10 cellular contexts compared by ENCODE assay signal in the genomic region with DNA sequence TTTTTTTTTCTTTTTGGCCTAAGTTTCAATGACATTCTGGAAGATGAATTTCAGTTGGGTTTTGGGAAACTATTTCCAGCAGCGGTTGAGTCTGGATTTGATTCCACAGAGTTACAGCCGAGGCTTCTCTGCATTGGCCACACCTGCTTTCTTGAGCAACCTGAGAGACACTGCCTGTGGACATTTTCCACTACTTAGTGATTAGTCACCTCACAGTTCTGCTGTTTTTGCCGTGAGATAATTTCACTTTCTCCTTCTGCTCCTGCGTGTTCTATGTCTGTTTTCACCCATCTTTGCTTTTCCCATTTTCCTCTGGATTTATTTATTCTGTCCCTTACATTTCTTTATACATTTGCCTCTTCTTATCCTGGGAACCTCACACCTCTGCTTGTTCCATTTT.
DNase-seq lines count a peak whose midpoint lies in the region; ATAC-seq, FAIRE-seq and TF ChIP-seq lines count a peak whose summit lies in the region.
"Had no signal": no experiment of that assay in that cellular context is flagged by ENCODE, and none has a peak within 500 bp of the region (broad histone marks: within the 10 kb centered on the region; RNA-seq: fewer than 3 reads in every experiment).

No MANE protein-coding gene starts in this region.

- H3K4me3 ChIP-seq in GM12878: no peak overlapping the region
- peak overlapping the region; percentile 69 for H3K4me3 ChIP-seq in thoracic aorta

- TF ChIP-seq POLR2A in GM12878 (IDR thresholded peaks at IDR 0.05; ENCODE audit: low read depth, low read length): no peak

- H3K27ac ChIP-seq in GM12878 (ENCODE audit: control insufficient read depth, insufficient read depth) (no peak overlapping the region), thoracic aorta (peak overlapping the region; percentile 29 to 75)

- H4K20me1 ChIP-seq in GM12878 (ENCODE audit: control insufficient read depth, insufficient read depth): no peaks in the 10 kb centered on the region

- no TSS peak for BruUV-seq in GM12878 (replicated peaks; lab: Mats Ljungman, UMichigan)

- H3K9ac ChIP-seq in GM12878 (ENCODE audit: control insufficient read depth, insufficient read depth, low read length): no peak overlapping the region

- TF ChIP-seq CTCF in GM12878 (IDR thresholded peaks at IDR 0.05 in 2 of 3, conservative IDR thresholded peaks at IDR 0.05 in 1 of 3; ENCODE audit: control insufficient read depth in 2 of 3, extremely low read depth in 1 of 3, insufficient read depth in 1 of 3, low read depth in 3 of 3, low read length in 3 of 3) (no peak), thoracic aorta (IDR thresholded peaks at IDR 0.05) (no peak)

- peak; percentile 40; the same call in 2 of the 3 replicates for ATAC-seq in GM12878
- ATAC-seq in thoracic aorta (ENCODE audit: insufficient number of reproducible peaks, low FRiP score, low read depth): no peak
- no peak for ATAC-seq in HG03565 (IDR thresholded peaks at IDR 0.05; ENCODE audit: unreplicated experiment)
- ATAC-seq in GM18520 (IDR thresholded peaks at IDR 0.05; ENCODE audit: unreplicated experiment): no peak
- ATAC-seq in HG02884 (IDR thresholded peaks at IDR 0.05; ENCODE audit: unreplicated experiment): no peak
- ATAC-seq: HCT116 had no signal

- TF ChIP-seq RAD21 in GM12878 (IDR thresholded peaks at IDR 0.05; ENCODE audit: insufficient read depth, low read depth, low read length): no peak

- TF ChIP-seq EP300 in GM12878 (IDR thresholded peaks at IDR 0.05; ENCODE audit: borderline replicate concordance in 1 of 2, control insufficient read depth in 1 of 2, low read depth in 2 of 2, low read length in 2 of 2): no peak

- H3K36me3 ChIP-seq in GM12878 (ENCODE audit: control insufficient read depth in 2 of 2, insufficient read depth in 2 of 2, low read length in 1 of 2) (no peaks in the 10 kb centered on the region), thoracic aorta (no peaks in the 10 kb centered on the region)

- POLR2A ChIA-PET in GM12878 (lab: Charles Lee): no interaction called here

- CTCF ChIA-PET in GM12878 (lab: Yijun Ruan, JAX): no interaction called here

- H3K27me3 ChIP-seq in GM12878 (replicated peaks in 1 of 2; ENCODE audit: control insufficient read depth in 2 of 2, insufficient read depth in 2 of 2, low read length in 1 of 2): no peaks in the 10 kb centered on the region
- no peaks in the 10 kb centered on the region for H3K27me3 ChIP-seq in thoracic aorta (replicated peaks; ENCODE audit: insufficient read depth)

- intact Hi-C loops in GM12878 (cut with micrococcal nuclease; ENCODE audit: unreplicated experiment): no loop called here

- no peak overlapping the region for H2AFZ ChIP-seq in GM12878 (ENCODE audit: control insufficient read depth, low read depth, low read length)

- H3K4me1 ChIP-seq in GM12878 (ENCODE audit: control insufficient read depth, insufficient read depth, low read length) (no peaks in the 10 kb centered on the region), thoracic aorta (ENCODE audit: control insufficient read depth in 1 of 2, low read depth in 2 of 2) (peaks cover 9 to 39% of the 10 kb centered on the region in 2 donors)

- 1% methylated on average over 4 of the region's 4 CpGs for WGBS in GM12878 (ENCODE audit: insufficient coverage, insufficient replicate concordance, low lambda C conversion rate, missing lambda C conversion rate)

- SMC1A ChIA-PET in GM12878 (lab: Charles Lee; ENCODE audit: uncharacterized antibody, unreplicated experiment): interaction anchor here (0.7 kb wide), 1 partner anchor 1302 kb away, joined by 4 read pairs; no protein-coding TSS in a partner anchor

- H3K9me3 ChIP-seq in GM12878 (replicated peaks; ENCODE audit: control insufficient read depth, insufficient read depth, low read length) (no peaks in the 10 kb centered on the region), thoracic aorta (no peaks in the 10 kb centered on the region)

- peak; percentile 44 for DNase-seq in HCEC 1CT
- no peak for DNase-seq in GM12878 (ENCODE audit: low read depth, low spot score)
- DNase-seq in kidney glomerular epithelial cell (lab: John Stamatoyannopoulos, UW): peak; percentile 81
- DNase-seq in thoracic aorta (ENCODE audit: low spot score): no peak
- DNase-seq in middle frontal gyrus (ENCODE audit: extremely low spot score, low spot score): no peak
- DNase-seq: occipital lobe had no signal

- no peaks in the 10 kb centered on the region for H3K79me2 ChIP-seq in GM12878 (ENCODE audit: control insufficient read depth, insufficient read depth, low read length)

- RAD21 ChIA-PET in GM12878 (lab: Charles Lee; ENCODE audit: unreplicated experiment): no interaction called here

- in situ Hi-C loops in GM12878 (cut with MboI): no loop called here

- no peak overlapping the region for H3K4me2 ChIP-seq in GM12878 (ENCODE audit: control insufficient read depth, insufficient read depth)

- FAIRE-seq in GM12878 (lab: Jason Lieb, UNC): no peak

TF ChIP-seq in GM12878, 131 proteins besides CTCF, POLR2A, EP300 and RAD21:
- TF ChIP-seq CBX3 (IDR thresholded peaks at IDR 0.05; ENCODE audit: borderline replicate concordance, low read depth) (no peak), SREBF1 (IDR thresholded peaks at IDR 0.05; ENCODE audit: low read length) (no peak), ESRRA (IDR thresholded peaks at IDR 0.05; ENCODE audit: low read length) (no peak), SMARCA5 (IDR thresholded peaks at IDR 0.05) (no peak), E4F1 (IDR thresholded peaks at IDR 0.05; ENCODE audit: borderline replicate concordance, partially characterized antibody) (no peak), RELA (IDR thresholded peaks at IDR 0.05; ENCODE audit: borderline replicate concordance, partially characterized antibody) (no peak), GABPA (IDR thresholded peaks at IDR 0.05; ENCODE audit: low read depth) (no peak), ZNF217 (IDR thresholded peaks at IDR 0.05) (no peak), SMAD1 (IDR thresholded peaks at IDR 0.05; ENCODE audit: low read depth, partially characterized antibody) (no peak)

Comparison
In these comparisons a context has a peak if more than half of its experiments do, and no peak if none do; other contexts are left out.
1. DNase-seq: peak in HCEC 1CT (single experiment) and kidney glomerular epithelial cell (single experiment); none in GM12878 (single experiment), thoracic aorta (single experiment) and middle frontal gyrus (single experiment).